In the genomic region with DNA sequence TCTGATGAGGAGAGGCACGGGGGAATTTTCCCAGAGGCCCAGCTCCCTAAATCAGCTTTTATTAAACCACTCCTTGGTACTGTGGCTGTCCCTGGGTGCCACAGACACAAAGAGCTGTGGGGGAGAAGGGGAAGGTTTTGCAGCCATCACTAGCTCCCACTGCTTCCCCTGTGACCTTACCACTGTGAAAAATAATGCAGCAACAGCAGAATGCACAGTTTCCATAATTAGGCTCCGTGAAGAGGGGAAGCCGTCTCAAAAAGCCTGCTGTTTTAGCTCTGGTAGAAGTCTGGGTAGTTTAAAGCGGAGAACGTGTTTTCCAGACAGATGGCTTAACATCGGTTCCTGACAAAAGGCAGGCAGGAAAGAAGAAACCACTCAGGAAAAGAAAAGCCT, we compare ENCODE assay signal across 16 cellular contexts. TPM values are rescaled to one million over a fixed set of nuclear protein-coding genes. Genes with fewer than 3 reads are reported as not detected.
DNase-seq lines count a peak whose midpoint lies in the region; ATAC-seq, FAIRE-seq and TF ChIP-seq lines count a peak whose summit lies in the region.
"Had no signal": no experiment of that assay in that cellular context is flagged by ENCODE, and none has a peak within 500 bp of the region (broad histone marks: within the 10 kb centered on the region; RNA-seq: fewer than 3 reads in every experiment).

No MANE protein-coding gene starts in this region.

- no peak overlapping the region for H3K4me3 Mint-ChIP-seq in neural progenitor cell

- no peak overlapping the region for H2AK5ac ChIP-seq in H1 (ENCODE audit: low read depth, low read length)

- H3K79me2 ChIP-seq in H1 (ENCODE audit: control insufficient read depth in 1 of 2, insufficient read depth in 2 of 2, low read length in 2 of 2) (no peaks in the 10 kb centered on the region), neural progenitor cell (ENCODE audit: low read depth) (no peaks in the 10 kb centered on the region)

- no peak overlapping the region for H3K4ac ChIP-seq in H1 (replicated peaks; ENCODE audit: insufficient read length, low read depth, low read length)

- no peaks in the 10 kb centered on the region for H3K23me2 ChIP-seq in H1 (ENCODE audit: low read depth, low read length)

- H2BK12ac ChIP-seq in H1 (ENCODE audit: low read depth, low read length), result no peak overlapping the region

- H3K4me3 ChIP-seq in BLaER1 (no peak overlapping the region; the same call in 1 of the 2 replicates), H1 (ENCODE audit: extremely low read depth in 1 of 4, insufficient read depth in 2 of 4, low read depth in 3 of 4, low read length in 4 of 4) (no peak overlapping the region), neural progenitor cell (no peak overlapping the region)
- H3K4me3 ChIP-seq: ovary, suprapubic skin had no signal

- H3F3A ChIP-seq in neural progenitor cell (ENCODE audit: low read depth), result no peaks in the 10 kb centered on the region

- H3K4me2 ChIP-seq in BLaER1, result peak overlapping the region; percentile 58
- no peak overlapping the region for H3K4me2 ChIP-seq in H1 (ENCODE audit: insufficient read depth in 1 of 2, low read depth in 2 of 2, low read length in 2 of 2)
- no peak overlapping the region for H3K4me2 ChIP-seq in neural progenitor cell

- TF ChIP-seq CTCF in H1 (IDR thresholded peaks at IDR 0.05; ENCODE audit: control extremely low read depth in 1 of 3, insufficient read depth in 1 of 3, low read depth in 1 of 3, low read length in 3 of 3), result no peak
- TF ChIP-seq CTCF in neural progenitor cell (IDR thresholded peaks at IDR 0.05), result no peak

- H2BK20ac ChIP-seq in H1 (ENCODE audit: low read length), result no peak overlapping the region

- H3K27me3 ChIP-seq in BLaER1 (no peaks in the 10 kb centered on the region), H1 (replicated peaks in 1 of 4; ENCODE audit: control insufficient read depth in 3 of 4, extremely low read depth in 1 of 4, insufficient read depth in 3 of 4, low read length in 3 of 4) (no peaks in the 10 kb centered on the region), neural progenitor cell (no peaks in the 10 kb centered on the region)
- H3K27me3 ChIP-seq: ovary, suprapubic skin had no signal

- H3K9me3 ChIP-seq in BLaER1 (no peaks in the 10 kb centered on the region), H1 (ENCODE audit: insufficient read depth in 2 of 2, low read depth in 1 of 2, low read length in 1 of 2) (no peaks in the 10 kb centered on the region), neural progenitor cell (ENCODE audit: low read depth) (no peaks in the 10 kb centered on the region)
- H3K9me3 ChIP-seq: ovary, suprapubic skin had no signal

- TF ChIP-seq POLR2A in H1 (IDR thresholded peaks at IDR 0.05; ENCODE audit: control extremely low read depth in 1 of 2, low read depth in 2 of 2, low read length in 2 of 2), result no peak

- WGBS in H1 (ENCODE audit: extremely low coverage in 1 of 2, insufficient coverage in 1 of 2, insufficient read length in 1 of 2, insufficient replicate concordance in 2 of 2, low coverage in 1 of 2, low lambda C conversion rate in 2 of 2, missing lambda C conversion rate in 1 of 2), 2 experiments, result 88% methylated on average over 6 of the region's 6 CpGs; no CpG with 5 or more reads in 1 of the 2 experiments

- H4K5ac ChIP-seq in H1 (ENCODE audit: insufficient read length, low read depth, low read length), result no peak overlapping the region

- H2BK5ac ChIP-seq in H1 (ENCODE audit: low read depth, low read length), result no peak overlapping the region

- H3K27ac Mint-ChIP-seq in neural progenitor cell, result peak overlapping the region; percentile 74

- no peak overlapping the region for H4K8ac ChIP-seq in H1 (ENCODE audit: extremely low read depth, insufficient read depth, low read length)

- H2BK15ac ChIP-seq in H1 (ENCODE audit: low read length), result no peak overlapping the region

- H3K27me3 Mint-ChIP-seq in neural progenitor cell (ENCODE audit: insufficient read depth, low read depth), result peaks cover 14% of the 10 kb centered on the region

- no peak for TF ChIP-seq EP300 in H1 (IDR thresholded peaks at IDR 0.05; ENCODE audit: borderline replicate concordance in 1 of 2, low read depth in 2 of 2, low read length in 2 of 2)

- peak overlapping the region; percentile 48; the same call in 1 of the 2 replicates for H3K27ac ChIP-seq in BLaER1
- no peak overlapping the region for H3K27ac ChIP-seq in H1 (ENCODE audit: low read depth, low read length)
- no peak overlapping the region for H3K27ac ChIP-seq in neural progenitor cell
- H3K27ac ChIP-seq: ovary, suprapubic skin had no signal

- peak overlapping the region; percentile 27; the same call in 1 of the 2 replicates for H3K9ac ChIP-seq in BLaER1
- no peak overlapping the region for H3K9ac ChIP-seq in H1 (replicated peaks in 1 of 4; ENCODE audit: extremely low read depth in 1 of 4, low read depth in 3 of 4, low read length in 3 of 4)
- H3K9ac ChIP-seq in neural progenitor cell, result no peak overlapping the region

- H3K14ac ChIP-seq in H1 (ENCODE audit: insufficient read length), result no peak overlapping the region

- H3K4me1 ChIP-seq in BLaER1 (peaks cover 28% of the 10 kb centered on the region), H1 (replicated peaks in 1 of 4; ENCODE audit: control insufficient read depth in 3 of 4, insufficient read depth in 4 of 4, low read length in 3 of 4) (no peaks in the 10 kb centered on the region), neural progenitor cell (peaks cover 2% of the 10 kb centered on the region)

- ATAC-seq in HG03457 (IDR thresholded peaks at IDR 0.05; ENCODE audit: unreplicated experiment), result no peak

- no peak overlapping the region for H3K56ac ChIP-seq in H1 (replicated peaks; ENCODE audit: insufficient read length, low read depth, low read length)

- peak overlapping the region; percentile 42; the same call in 1 of the 2 replicates for H2AFZ ChIP-seq in H1 (ENCODE audit: low read length)
- peak overlapping the region; percentile 87 for H2AFZ ChIP-seq in neural progenitor cell (replicated peaks)

- no peaks in the 10 kb centered on the region; the same call in 1 of the 2 replicates for H3K79me1 ChIP-seq in H1 (ENCODE audit: low read depth, low read length)

- no peaks in the 10 kb centered on the region for H4K20me1 ChIP-seq in BLaER1
- no peaks in the 10 kb centered on the region for H4K20me1 ChIP-seq in H1 (replicated peaks in 1 of 2; ENCODE audit: control insufficient read depth in 1 of 2, insufficient read depth in 2 of 2, low read length in 2 of 2)
- H4K20me1 ChIP-seq in neural progenitor cell (ENCODE audit: low read depth), result no peaks in the 10 kb centered on the region

- TF ChIP-seq RAD21 in H1 (IDR thresholded peaks at IDR 0.05 in 1 of 2, conservative IDR thresholded peaks at IDR 0.05 in 1 of 2; ENCODE audit: low read depth in 2 of 2, low read length in 2 of 2), result no peak

- peak; percentile 53 for DNase-seq in NCI-H2227 treated with DMSO at 0.1 percent for 48 hours (lab: John Stamatoyannopoulos, UW)
- no peak for DNase-seq in H1 (ENCODE audit: low read depth in 1 of 2, low spot score in 2 of 2)
- DNase-seq in neural progenitor cell (ENCODE audit: low spot score), result no peak
- no peak for DNase-seq in activated effector memory CD4-positive, alpha-beta T cell treated with Interleukin-2 at 50 U/mL for 16 hours
- no peak for DNase-seq in NCI-H146 (lab: John Stamatoyannopoulos, UW)
- no peak for DNase-seq in NCI-H2196 (lab: John Stamatoyannopoulos, UW; ENCODE audit: unreplicated experiment)
- DNase-seq: activated CD8-positive, alpha-beta memory T cell treated with anti-CD3 and anti-CD28 coated beads for 24 hours; DND-41; effector CD8-positive, alpha-beta T cell; foreskin melanocyte; NCI-H2107; ovary; stimulated activated CD4-positive, alpha-beta T cell treated with anti-CD3 and anti-CD28 coated beads, Interleukin-12 subunit alpha, Interleukin-12 subunit beta, amount 100 ng/mL, for 4 hours had no signal

- H3K36me3 Mint-ChIP-seq in neural progenitor cell, result no peaks in the 10 kb centered on the region

- no peaks in the 10 kb centered on the region for H3K36me3 ChIP-seq in BLaER1
- no peaks in the 10 kb centered on the region for H3K36me3 ChIP-seq in H1 (ENCODE audit: control insufficient read depth in 2 of 4, insufficient read depth in 4 of 4, low read length in 3 of 4)
- H3K36me3 ChIP-seq in neural progenitor cell, result no peaks in the 10 kb centered on the region
- H3K36me3 ChIP-seq: ovary, suprapubic skin had no signal

- no peaks in the 10 kb centered on the region for H3K9me3 Mint-ChIP-seq in neural progenitor cell

- no peak for FAIRE-seq in H1 (lab: Jason Lieb, UNC)

- no peak overlapping the region for H4K91ac ChIP-seq in H1 (replicated peaks; ENCODE audit: insufficient read length, low read length)

- CTCF ChIA-PET in H1 (lab: Charles Lee; ENCODE audit: partially characterized antibody), result interaction anchor here (0.6 to 1.5 kb wide), 4 partner anchors 12 to 467 kb away, joined by 3 to 4 read pairs (median 4); no protein-coding TSS in a partner anchor

- no peak overlapping the region for H3K23ac ChIP-seq in H1 (ENCODE audit: insufficient read length)

- H2BK120ac ChIP-seq in H1 (replicated peaks; ENCODE audit: low read depth, low read length), result no peak overlapping the region

- POLR2A ChIA-PET in H1 (lab: Charles Lee; ENCODE audit: partially characterized antibody), result interaction anchor here (0.9 kb wide), 1 partner anchor 31 kb away, joined by 3 read pairs; no protein-coding TSS in a partner anchor

- H3K18ac ChIP-seq in H1 (ENCODE audit: extremely low read depth, low read length), result no peak overlapping the region

- peaks cover 40% of the 10 kb centered on the region for H3K4me1 Mint-ChIP-seq in neural progenitor cell

TF ChIP-seq in H1, 55 proteins besides CTCF, POLR2A, EP300 and RAD21 (continues in another document):
- TF ChIP-seq SP4 (IDR thresholded peaks at IDR 0.05; ENCODE audit: low read length) (no peak), CEBPB (IDR thresholded peaks at IDR 0.05; ENCODE audit: low read depth, low read length) (no peak), TAF1 (IDR thresholded peaks at IDR 0.05; ENCODE audit: low read depth, low read length) (no peak)

RNA-seq across cellular contexts. Expression of a gene that starts 27.5 kb away (rescaled TPM):
- total RNA-seq in H1 (2021; fragmentation: NEBNext Ultra II Directional; extraction: Animal tissue kit (Norgen Biotek cat#: 25700)), result 48.3 and 50.5 TPM in 2 replicates
- polyA plus RNA-seq in H1 (2011; rRNA removed), result 12.8 and 16.4 TPM in 2 replicates
- 21.9 TPM for polyA plus RNA-seq in H1 (2011; cell fraction: cytosol; rRNA removed)
- polyA plus RNA-seq in H1 (2011; cell fraction: nucleus; rRNA removed), result 10.9 TPM
- polyA plus RNA-seq in H1 (2012, experiment 1 of 2), result 22.0 to 33.8 TPM (median 26.7 TPM) in 4 replicates
- 2.2 TPM for polyA plus RNA-seq in H1 (2012, experiment 2 of 2)
- polyA plus RNA-seq in H1 (2013, experiment 1 of 2), result 24.1 TPM
- polyA plus RNA-seq in H1 (2013, experiment 2 of 2), result 25.0 TPM
- polyA minus RNA-seq in H1 (2011; rRNA and poly(A)+ RNA removed), result 42.6 and 45.2 TPM in 2 replicates
- 28.2 TPM for polyA minus RNA-seq in H1 (2011; cell fraction: cytosol; rRNA and poly(A)+ RNA removed)
- 29.6 TPM for polyA minus RNA-seq in H1 (2011; cell fraction: nucleus; rRNA and poly(A)+ RNA removed)
- total RNA-seq in neural progenitor cell (ENCODE audit: low replicate concordance), result 41.7 and 59.0 TPM in 2 replicates
